1 cellular context compared by ENCODE assay signal in genomic region chr1:1053022-1053421, GRCh38.
TF ChIP-seq lines count a peak whose summit lies in the region.

No MANE protein-coding gene starts in this region.

TF ChIP-seq in HepG2, 621 proteins besides CTCF, POLR2A, EP300 and RAD21:
- 0 out of 2 replicates have a peak, but pooled peaks have one; percentile 3 for TF ChIP-seq TARDBP (CRISPR knock-in tag; IDR thresholded peaks at IDR 0.05)
- no peak for TF ChIP-seq ZNF570 (CRISPR knock-in tag; IDR thresholded peaks at IDR 0.05; ENCODE audit: borderline replicate concordance)
